8 cellular contexts compared by ENCODE assay signal in genomic region chr2:197705143-197705911, GRCh38. TPM values are rescaled to one million over a fixed set of nuclear protein-coding genes. Genes with fewer than 3 reads are reported as not detected.
A peak's percentile ranks its signal among the peaks of the same experiment; 100 is the strongest.
DNase-seq lines count a peak whose midpoint lies in the region; ATAC-seq, FAIRE-seq and TF ChIP-seq lines count a peak whose summit lies in the region.

Gene MARS2, plus strand, starts transcription at chr2:197705369. Its CDS starts 37 bp downstream, at chr2:197705406.

- H3K4me1 Mint-ChIP-seq in activated naive CD8-positive, alpha-beta T cell treated with anti-CD3 and anti-CD28 coated beads, Interleukin-2, amount 10 ng/mL, durations not matched to agents 7 days and 5 days, result peaks cover 37% of the 10 kb centered on the region

- TF ChIP-seq EP300 in tibial nerve (IDR thresholded peaks at IDR 0.05), result peak; percentile 11 to 89

- H3K27ac ChIP-seq in SU-DHL-6 (ENCODE audit: low read depth, low read length) (peak within 1 kb of the TSS; percentile 59), pancreas (peak within 1 kb of the TSS; percentile 64 to 88 (median 78)), tibial nerve (peak within 1 kb of the TSS; percentile 66 to 90 (median 84))

- peak within 1 kb of the TSS; percentile 94 for H3K27ac Mint-ChIP-seq in activated naive CD8-positive, alpha-beta T cell treated with anti-CD3 and anti-CD28 coated beads, Interleukin-2, amount 10 ng/mL, durations not matched to agents 7 days and 5 days

- H3K4me1 ChIP-seq in pancreas, result peaks cover 20 to 29% (median 28%) of the 10 kb centered on the region in 3 donors
- peaks cover 0 to 40% (median 17%) of the 10 kb centered on the region in 4 donors for H3K4me1 ChIP-seq in tibial nerve

- H3K36me3 ChIP-seq in SU-DHL-6 (ENCODE audit: low read length), result peaks cover 9% of the 10 kb centered on the region
- H3K36me3 ChIP-seq in pancreas, result no peaks in the 10 kb centered on the region
- H3K36me3 ChIP-seq in tibial nerve, result no peaks in the 10 kb centered on the region

- peaks cover 15% of the 10 kb centered on the region for H4K20me1 ChIP-seq in SU-DHL-6 (ENCODE audit: low read depth, low read length)

- H3K4me3 ChIP-seq in GM12865 (ENCODE audit: low read depth, low read length), result peak within 1 kb of the TSS; percentile 83
- peak within 1 kb of the TSS; percentile 88 for H3K4me3 ChIP-seq in SU-DHL-6 (ENCODE audit: insufficient read depth, low read length, poor library complexity, severe bottlenecking)
- peak within 1 kb of the TSS; percentile 66 to 95 (median 82) for H3K4me3 ChIP-seq in pancreas
- H3K4me3 ChIP-seq in tibial nerve, result peak within 1 kb of the TSS; percentile 59 to 90 (median 74)

- 0% methylated on average over 83 to 85 of the region's 85 CpGs for WGBS in pancreas, 2 donors
- WGBS in tibial nerve, 2 donors, result 0% methylated on average over 26 to 66 of the region's 85 CpGs

- H3K9ac ChIP-seq in SU-DHL-6 (ENCODE audit: low read length), result peak within 1 kb of the TSS; percentile 82

- H3K27me3 ChIP-seq in SU-DHL-6 (ENCODE audit: low read length), result no peaks in the 10 kb centered on the region
- H3K27me3 ChIP-seq in pancreas, result no peaks in the 10 kb centered on the region
- H3K27me3 ChIP-seq in tibial nerve, result no peaks in the 10 kb centered on the region

- peak; percentile 6 to 67 for TF ChIP-seq POLR2A in tibial nerve (IDR thresholded peaks at IDR 0.05)

- intact Hi-C loops in Right ventricle myocardium inferior (cut with DNase I), result loop anchor here (5.0 to 10.0 kb wide), 4 partner anchors 191 to 592 kb away; partner anchors contain the start of genes COQ10B and MOB4
- intact Hi-C loops in pancreas (cut with DNase I), result no loop called here

- no peak for FAIRE-seq in pancreas (lab: Jason Lieb, UNC)

- peak within 1 kb of the TSS; percentile 99 for H2AFZ ChIP-seq in SU-DHL-6 (ENCODE audit: low read depth, low read length, severe bottlenecking)

- peaks cover 3% of the 10 kb centered on the region for H3K9me3 Mint-ChIP-seq in activated naive CD8-positive, alpha-beta T cell treated with anti-CD3 and anti-CD28 coated beads, Interleukin-2, amount 10 ng/mL, durations not matched to agents 7 days and 5 days

- H3K4me3 Mint-ChIP-seq in activated naive CD8-positive, alpha-beta T cell treated with anti-CD3 and anti-CD28 coated beads, Interleukin-2, amount 10 ng/mL, durations not matched to agents 7 days and 5 days, result peak within 1 kb of the TSS; percentile 89

- no peaks in the 10 kb centered on the region for H3K9me2 ChIP-seq in SU-DHL-6 (replicated peaks; ENCODE audit: insufficient read depth, low read length)

- DNase-seq in GM12865 (ENCODE audit: low read depth) (peak; percentile 97), NCI-H1105 treated with DMSO at 0.1 percent for 48 hours (lab: John Stamatoyannopoulos, UW) (peak; percentile 90), Right ventricle myocardium inferior (ENCODE audit: missing footprints) (peak; percentile 97), pancreas (peak; percentile 88 to 98 (median 95)), tibial nerve (ENCODE audit: low spot score in 2 of 2) (peak; percentile 75 to 77)
- DNase-seq in activated naive CD8-positive, alpha-beta T cell treated with anti-CD3 and anti-CD28 coated beads, Interleukin-2, amount 10 ng/mL, durations not matched to agents 7 days and 5 days, result peak; percentile 95

- H3K79me2 ChIP-seq in SU-DHL-6 (ENCODE audit: insufficient read depth, low read length), result peaks cover 48% of the 10 kb centered on the region

- no peaks in the 10 kb centered on the region for H3F3A ChIP-seq in SU-DHL-6 (ENCODE audit: insufficient read depth)

- no peaks in the 10 kb centered on the region for H3K9me3 ChIP-seq in SU-DHL-6 (ENCODE audit: insufficient read depth, low read length)
- H3K9me3 ChIP-seq in pancreas, result no peaks in the 10 kb centered on the region
- H3K9me3 ChIP-seq in tibial nerve, result no peaks in the 10 kb centered on the region

- H3K4me2 ChIP-seq in SU-DHL-6 (ENCODE audit: low read depth, low read length, poor library complexity, severe bottlenecking), result peak within 1 kb of the TSS; percentile 98

- H3K36me3 Mint-ChIP-seq in activated naive CD8-positive, alpha-beta T cell treated with anti-CD3 and anti-CD28 coated beads, Interleukin-2, amount 10 ng/mL, durations not matched to agents 7 days and 5 days, result peaks cover 12% of the 10 kb centered on the region

- POLR2A ChIA-PET in activated naive CD8-positive, alpha-beta T cell treated with anti-CD3 and anti-CD28 coated beads, Interleukin-2, amount 10 ng/mL, durations not matched to agents 7 days and 5 days (lab: Charles Lee), result interaction anchor here (0.6 to 2.6 kb wide), 6 partner anchors 12 to 275 kb away, joined by 3 to 18 read pairs (median 5); partner anchors contain the start of genes HSPD1, HSPE1, MOB4 and SF3B1

- ATAC-seq in HG02678 (IDR thresholded peaks at IDR 0.05; ENCODE audit: unreplicated experiment) (peak; percentile 86), Right ventricle myocardium inferior (peak; percentile 96), pancreas (peak; percentile 93 to 97 (median 96))
- peak; percentile 86 for ATAC-seq in activated naive CD8-positive, alpha-beta T cell treated with anti-CD3 and anti-CD28 coated beads, Interleukin-2, amount 10 ng/mL, durations not matched to agents 7 days and 5 days (ENCODE audit: low read depth)

- H3K27me3 Mint-ChIP-seq in activated naive CD8-positive, alpha-beta T cell treated with anti-CD3 and anti-CD28 coated beads, Interleukin-2, amount 10 ng/mL, durations not matched to agents 7 days and 5 days, result no peaks in the 10 kb centered on the region

- no peak for TF ChIP-seq CTCF in GM12865 (IDR thresholded peaks at IDR 0.05; ENCODE audit: insufficient read depth, low read depth, low read length, missing control alignments)
- TF ChIP-seq CTCF in SU-DHL-6 (IDR thresholded peaks at IDR 0.05; ENCODE audit: insufficient read depth, low read length, poor library complexity, severe bottlenecking), result no peak
- no peak for TF ChIP-seq CTCF in pancreas (IDR thresholded peaks at IDR 0.05)
- TF ChIP-seq CTCF in tibial nerve (IDR thresholded peaks at IDR 0.05), result peak in 1 of 5 experiments; percentile 18

RNA-seq across cellular contexts. Expression of gene MARS2, which starts in this region (rescaled TPM):
- total RNA-seq in activated naive CD8-positive, alpha-beta T cell treated with anti-CD3 and anti-CD28 coated beads, Interleukin-2, amount 10 ng/mL, durations not matched to agents 7 days and 5 days, result 10 to 100 TPM; 13.7 to 16.0 TPM
- total RNA-seq in Right ventricle myocardium inferior (7.5 TPM), pancreas (1 to 10 TPM; 2.0 to 5.3 (median 4.0) TPM), tibial nerve (1 to 10 TPM; 5.7 to 8.0 (median 6.9) TPM)
- 1 to 10 TPM; 1.4 to 2.6 TPM for polyA plus RNA-seq in pancreas

Comparison
In these comparisons a context has a peak if more than half of its experiments do, and no peak if none do; other contexts are left out.
1. Peak in every context shown above with its lines: DNase-seq, ATAC-seq, H3K4me3 ChIP-seq and H3K27ac ChIP-seq.